8 cellular contexts compared by ENCODE assay signal in genomic region chr1:151326619-151327222, GRCh38. TPM values are rescaled to one million over a fixed set of nuclear protein-coding genes. Genes with fewer than 3 reads are reported as not detected.
DNase-seq lines count a peak whose midpoint lies in the region; ATAC-seq and TF ChIP-seq lines count a peak whose summit lies in the region.

No MANE protein-coding gene starts in this region.

- peak overlapping the region; percentile 88 for H3K4me2 ChIP-seq in smooth muscle cell

- H3K9ac ChIP-seq in SK-N-MC (ENCODE audit: insufficient read length) (peak overlapping the region; percentile 98), smooth muscle cell (ENCODE audit: low read depth) (peak overlapping the region; percentile 98)

- WGBS in body of pancreas, 2 donors = 1% methylated on average over 12 of the region's 12 CpGs
- WGBS in smooth muscle cell (ENCODE audit: low lambda C conversion rate) = 5% methylated on average over 12 of the region's 12 CpGs

- peak overlapping the region; percentile 87 for H3K4me3 ChIP-seq in SK-N-MC
- peak overlapping the region; percentile 62 to 66 for H3K4me3 ChIP-seq in body of pancreas
- H3K4me3 ChIP-seq in iPS-18c (ENCODE audit: insufficient read depth, low read depth, low read length) = peak overlapping the region; percentile 85
- H3K4me3 ChIP-seq in smooth muscle cell = peak overlapping the region; percentile 73

- H3F3A ChIP-seq in smooth muscle cell (ENCODE audit: low read depth) = no peaks in the 10 kb centered on the region

- peaks cover 53% of the 10 kb centered on the region for H3K79me2 ChIP-seq in smooth muscle cell (ENCODE audit: low read depth)

- H3K4me1 ChIP-seq in body of pancreas (peaks cover 32% of the 10 kb centered on the region), smooth muscle cell (ENCODE audit: low read depth) (peaks cover 9% of the 10 kb centered on the region)

- peak overlapping the region; percentile 98 for H2AFZ ChIP-seq in smooth muscle cell (ENCODE audit: low read depth)

- no peak for TF ChIP-seq POLR2A in body of pancreas (IDR thresholded peaks at IDR 0.05)

- ATAC-seq in GM19023 (IDR thresholded peaks at IDR 0.05; ENCODE audit: unreplicated experiment) (peak; percentile 55), HG03280 (IDR thresholded peaks at IDR 0.05; ENCODE audit: unreplicated experiment) (peak; percentile 41), body of pancreas (no peak), GM18519 (IDR thresholded peaks at IDR 0.05; ENCODE audit: low FRiP score, unreplicated experiment) (no peak)

- DNase-seq in SK-N-MC (ENCODE audit: low read depth, low spot score) (no peak), body of pancreas (peak; percentile 32 to 55 (median 36)), smooth muscle cell (lab: John Stamatoyannopoulos, UW; ENCODE audit: unreplicated experiment) (no peak)

- H3K27me3 ChIP-seq in body of pancreas (no peaks in the 10 kb centered on the region), smooth muscle cell (ENCODE audit: low read depth) (no peaks in the 10 kb centered on the region)

- H3K27ac ChIP-seq in C4-2B (peak overlapping the region; percentile 96), SK-N-MC (no peak overlapping the region), body of pancreas (peak overlapping the region; percentile 59 to 98 (median 85)), smooth muscle cell (ENCODE audit: low read depth) (peak overlapping the region; percentile 98)

- H4K20me1 ChIP-seq in smooth muscle cell (ENCODE audit: low read depth) = peaks cover 4% of the 10 kb centered on the region

- intact Hi-C loops in body of pancreas (cut with DNase I) = no loop called here

- H3K9me3 ChIP-seq in SK-N-MC (ENCODE audit: low read depth, low read length) (no peaks in the 10 kb centered on the region), body of pancreas (no peaks in the 10 kb centered on the region), iPS-18c (ENCODE audit: control insufficient read depth, insufficient read depth, low read length) (no peaks in the 10 kb centered on the region), smooth muscle cell (replicated peaks; ENCODE audit: low read depth) (no peaks in the 10 kb centered on the region)

- H3K36me3 ChIP-seq in SK-N-MC (ENCODE audit: insufficient read depth, low read length) (peaks cover 22% of the 10 kb centered on the region), body of pancreas (replicated peaks in 1 of 2; ENCODE audit: insufficient read depth in 1 of 2, low read depth in 2 of 2) (no peaks in the 10 kb centered on the region), smooth muscle cell (ENCODE audit: low read depth) (no peaks in the 10 kb centered on the region)

- TF ChIP-seq CTCF in C4-2B (conservative IDR thresholded peaks at IDR 0.05) (no peak), body of pancreas (IDR thresholded peaks at IDR 0.05) (no peak), smooth muscle cell (IDR thresholded peaks at IDR 0.05; ENCODE audit: borderline replicate concordance, insufficient read depth, poor library complexity, severe bottlenecking) (no peak)

RNA-seq across cellular contexts. Expression of gene PI4KB, which starts 0.5 kb away (rescaled TPM):
- total RNA-seq in body of pancreas (10 to 100 TPM; 39.6 to 40.2 TPM), smooth muscle cell (28.0 and 32.2 TPM in 2 replicates)
- 46.7 and 58.7 TPM in 2 replicates for polyA plus RNA-seq in smooth muscle cell

RNA-seq across cellular contexts. Expression of gene RFX5, which starts 20.3 kb away (rescaled TPM):
- 10 to 100 TPM in 1 of 2 donors, 1 to 10 TPM in 1; 8.3 to 14.5 TPM for total RNA-seq in body of pancreas
- 22.7 and 53.0 TPM in 2 replicates for total RNA-seq in smooth muscle cell
- 12.4 and 16.3 TPM in 2 replicates for polyA plus RNA-seq in smooth muscle cell

RNA-seq across cellular contexts. Expression of gene ZNF687, which starts 44.6 kb away (rescaled TPM):
- total RNA-seq in body of pancreas (10 to 100 TPM; 15.0 to 24.4 TPM), smooth muscle cell (10.7 and 13.1 TPM in 2 replicates)
- 2.4 and 4.2 TPM in 2 replicates for polyA plus RNA-seq in smooth muscle cell

RNA-seq across cellular contexts. Expression of gene SELENBP1, which starts 45.8 kb away (rescaled TPM):
- 100 to 1,000 TPM in 1 of 2 donors, 10 to 100 TPM in 1; 52.1 to 106 TPM for total RNA-seq in body of pancreas
- total RNA-seq in smooth muscle cell = 22.0 and 26.7 TPM in 2 replicates
- polyA plus RNA-seq in smooth muscle cell = 28.8 and 40.2 TPM in 2 replicates

Comparison
In these comparisons a context has a peak if more than half of its experiments do, and no peak if none do; other contexts are left out.
1. ATAC-seq: peak in GM19023 (single experiment) and HG03280 (single experiment); none in body of pancreas (single experiment) and GM18519 (single experiment).
2. DNase-seq: peak in body of pancreas (4 of 4); none in SK-N-MC (single experiment) and smooth muscle cell (single experiment).
3. Peak in every context shown above with its lines, with median percentiles within 50 percentile points of each other: H3K4me3 ChIP-seq.